Comparison of ENCODE assay signal across 10 cellular contexts in the genomic region with DNA sequence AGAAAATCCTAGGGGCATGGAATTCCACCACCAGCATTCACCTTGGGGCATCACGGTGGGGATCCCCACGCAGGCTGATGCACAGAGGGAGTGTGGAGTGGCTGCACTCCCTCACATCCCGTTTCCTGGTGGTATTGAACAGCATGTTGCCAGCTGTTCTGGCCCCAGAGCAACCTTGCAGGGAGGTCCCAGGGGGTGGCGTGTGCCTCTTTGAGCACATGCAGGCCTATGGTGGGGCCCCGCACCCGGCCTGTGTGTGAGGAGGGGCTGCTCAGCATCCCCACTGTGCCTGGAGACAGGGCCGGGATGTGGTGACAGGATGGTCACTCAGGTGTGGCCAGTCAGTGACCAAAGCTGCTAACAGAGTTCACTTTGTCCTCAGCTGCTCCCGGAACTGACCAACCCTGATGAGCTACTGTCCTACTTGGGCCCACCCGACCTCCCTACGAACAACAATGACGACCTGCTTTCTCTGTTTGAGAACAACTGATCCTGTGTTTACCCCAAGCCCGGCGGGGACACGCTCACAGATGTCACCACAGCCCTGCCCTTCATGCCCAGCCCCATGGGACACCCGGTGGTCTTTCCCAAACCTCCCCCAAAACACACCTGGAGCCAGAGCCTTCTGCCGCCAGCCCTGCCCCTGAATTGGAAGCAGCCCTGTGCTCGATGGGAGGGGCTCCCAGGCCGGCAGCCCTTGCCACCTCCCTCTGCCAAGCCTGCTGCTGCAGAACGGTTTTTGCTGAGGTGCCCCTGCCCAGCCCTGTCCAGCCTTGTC. TPM values are rescaled to one million over a fixed set of nuclear protein-coding genes. Genes with fewer than 3 reads are reported as not detected.
DNase-seq lines count a peak whose midpoint lies in the region; ATAC-seq and TF ChIP-seq lines count a peak whose summit lies in the region.
"Had no signal": no experiment of that assay in that cellular context is flagged by ENCODE, and none has a peak within 500 bp of the region (broad histone marks: within the 10 kb centered on the region; RNA-seq: fewer than 3 reads in every experiment).

No MANE protein-coding gene starts in this region.

- H3K4me3 Mint-ChIP-seq in CD4-positive, alpha-beta memory T cell: no peak overlapping the region

- TF ChIP-seq EP300 in sigmoid colon (IDR thresholded peaks at IDR 0.05): no peak

- TF ChIP-seq CTCF in Peyer's patch (IDR thresholded peaks at IDR 0.05) (no peak), heart left ventricle (IDR thresholded peaks at IDR 0.05) (no peak), sigmoid colon (IDR thresholded peaks at IDR 0.05) (no peak)

- intact Hi-C loops in CD4-positive, alpha-beta memory T cell (cut with micrococcal nuclease): no loop called here
- intact Hi-C loops in heart left ventricle (cut with DNase I) (no loop called here), sigmoid colon (cut with DNase I) (no loop called here)

- no peak for TF ChIP-seq POLR2A in Peyer's patch (IDR thresholded peaks at IDR 0.05)
- no peak for TF ChIP-seq POLR2A in heart left ventricle (IDR thresholded peaks at IDR 0.05)
- no peak for TF ChIP-seq POLR2A in sigmoid colon (IDR thresholded peaks at IDR 0.05)

- WGBS in heart left ventricle, 4 donors: 68 to 78% (median 70%) methylated on average over 14 to 19 of the region's 19 CpGs
- WGBS in sigmoid colon, 2 donors: 73 to 77% methylated on average over 19 of the region's 19 CpGs

- DNase-seq in CD4-positive, alpha-beta memory T cell: no peak
- DNase-seq in Peyer's patch (peak in 1 of 3 donors; percentile 47), heart left ventricle (no peak), sigmoid colon (peak; percentile 65), COLO668 (lab: John Stamatoyannopoulos, UW; ENCODE audit: unreplicated experiment) (no peak), NCI-H748 treated with DMSO at 0.1 percent for 48 hours (lab: John Stamatoyannopoulos, UW) (no peak), NCI-H2196 treated with DMSO at 0.1 percent for 48 hours (lab: John Stamatoyannopoulos, UW; ENCODE audit: unreplicated experiment) (no peak)
- DNase-seq: DMS79, NCI-H526 had no signal

- H3K9me3 ChIP-seq in CD4-positive, alpha-beta memory T cell (ENCODE audit: control insufficient read depth in 1 of 2, low read length in 2 of 2): no peaks in the 10 kb centered on the region
- H3K9me3 ChIP-seq in Peyer's patch: no peaks in the 10 kb centered on the region
- no peaks in the 10 kb centered on the region for H3K9me3 ChIP-seq in heart left ventricle
- H3K9me3 ChIP-seq in sigmoid colon: no peaks in the 10 kb centered on the region

- H3K27me3 Mint-ChIP-seq in CD4-positive, alpha-beta memory T cell: no peaks in the 10 kb centered on the region

- CTCF ChIA-PET in CD4-positive, alpha-beta memory T cell (lab: Charles Lee; ENCODE audit: partially characterized antibody): interaction anchor here (0.7 to 1.3 kb wide), 8 partner anchors 24 to 368 kb away, joined by 3 to 5 read pairs (median 3); no protein-coding TSS in a partner anchor

- peaks cover 41% of the 10 kb centered on the region for H3K4me1 ChIP-seq in CD4-positive, alpha-beta memory T cell (ENCODE audit: insufficient read depth, low read length)
- peaks cover 0 to 35% (median 15%) of the 10 kb centered on the region in 4 donors for H3K4me1 ChIP-seq in Peyer's patch
- H3K4me1 ChIP-seq in heart left ventricle: peaks cover 14 to 41% (median 34%) of the 10 kb centered on the region in 12 donors
- H3K4me1 ChIP-seq in sigmoid colon: peaks cover 0 to 43% (median 39%) of the 10 kb centered on the region in 4 donors

- POLR2A ChIA-PET in CD4-positive, alpha-beta memory T cell (lab: Charles Lee; ENCODE audit: partially characterized antibody): interaction anchor here (0.6 to 4.5 kb wide), 5 partner anchors 17 to 161 kb away, joined by 3 to 16 read pairs (median 4); a partner anchor contains a TSS

- H3K4me3 ChIP-seq in CD4-positive, alpha-beta memory T cell (ENCODE audit: low read length in 2 of 2): no peak overlapping the region
- H3K4me3 ChIP-seq in Peyer's patch (no peak overlapping the region), heart left ventricle (no peak overlapping the region), sigmoid colon (no peak overlapping the region)

- H3K27me3 ChIP-seq in CD4-positive, alpha-beta memory T cell (ENCODE audit: insufficient read depth, low read length): no peaks in the 10 kb centered on the region
- no peaks in the 10 kb centered on the region for H3K27me3 ChIP-seq in Peyer's patch
- no peaks in the 10 kb centered on the region for H3K27me3 ChIP-seq in heart left ventricle
- no peaks in the 10 kb centered on the region for H3K27me3 ChIP-seq in sigmoid colon

- ATAC-seq in heart left ventricle: no peak
- ATAC-seq in GM21381 (IDR thresholded peaks at IDR 0.05; ENCODE audit: unreplicated experiment): no peak

- H3K4me1 Mint-ChIP-seq in CD4-positive, alpha-beta memory T cell: peaks cover 17 to 49% (median 37%) of the 10 kb centered on the region in 4 donors

- H3K27ac Mint-ChIP-seq in CD4-positive, alpha-beta memory T cell: peak overlapping the region in 6 of 7 donors; percentile 35 to 81 (median 64)

- peaks cover 51% of the 10 kb centered on the region for H3K36me3 ChIP-seq in CD4-positive, alpha-beta memory T cell (ENCODE audit: insufficient read depth, low read length)
- H3K36me3 ChIP-seq in Peyer's patch (peaks cover 0 to 55% (median 0%) of the 10 kb centered on the region in 3 donors), heart left ventricle (peaks cover 3 to 57% (median 55%) of the 10 kb centered on the region in 9 donors), sigmoid colon (peaks cover 25 to 53% (median 48%) of the 10 kb centered on the region in 4 donors)

- peaks cover 26 to 58% of the 10 kb centered on the region in 2 donors for H3K36me3 Mint-ChIP-seq in CD4-positive, alpha-beta memory T cell

- H3K27ac ChIP-seq in CD4-positive, alpha-beta memory T cell (ENCODE audit: low read depth, low read length): peak overlapping the region; percentile 5
- peak overlapping the region; percentile 11 to 67 (median 34) for H3K27ac ChIP-seq in Peyer's patch
- H3K27ac ChIP-seq in heart left ventricle: peak overlapping the region; percentile 61 to 87 (median 71)
- peak overlapping the region; percentile 72 to 86 (median 81) for H3K27ac ChIP-seq in sigmoid colon

- no peaks in the 10 kb centered on the region for H3K9me3 Mint-ChIP-seq in CD4-positive, alpha-beta memory T cell

RNA-seq across cellular contexts. Expression of a gene that starts 18.7 kb away (rescaled TPM):
- 100 to 1,000 TPM; 169 to 170 TPM for total RNA-seq in CD4-positive, alpha-beta memory T cell
- 10 to 100 TPM in 1 of 2 donors, 1 to 10 TPM in 1; 1.1 to 12.1 TPM for polyA plus RNA-seq in CD4-positive, alpha-beta memory T cell
- total RNA-seq in Peyer's patch (100 to 1,000 TPM in 2 of 4 donors, 10 to 100 TPM in 2; 34.9 to 150 (median 93.3) TPM), heart left ventricle (10 to 100 TPM; 18.5 to 71.5 (median 46.5) TPM), sigmoid colon (10 to 100 TPM; 11.1 to 44.6 (median 12.5) TPM)
- polyA plus RNA-seq in heart left ventricle (10 to 100 TPM; 44.4 to 45.7 TPM), sigmoid colon (10 to 100 TPM in 1 of 3 donors, 1 to 10 TPM in 2; 8.4 to 64.7 (median 8.6) TPM)

RNA-seq across cellular contexts. Expression of a gene that starts 29.2 kb away (rescaled TPM):
- 100 to 1,000 TPM; 677 to 707 TPM for total RNA-seq in CD4-positive, alpha-beta memory T cell
- 1,000 to 10,000 TPM; 2,815 to 3,590 TPM for polyA plus RNA-seq in CD4-positive, alpha-beta memory T cell
- total RNA-seq in Peyer's patch (1,000 to 10,000 TPM in 1 of 4 donors, 100 to 1,000 TPM in 3; 565 to 1,018 (median 894) TPM), heart left ventricle (100 to 1,000 TPM; 327 to 924 (median 571) TPM), sigmoid colon (1,000 to 10,000 TPM; 1,033 to 1,396 (median 1,180) TPM)
- polyA plus RNA-seq in heart left ventricle (1,000 to 10,000 TPM; 1,197 to 3,804 TPM), sigmoid colon (1,000 to 10,000 TPM; 3,100 to 3,915 (median 3,764) TPM)

Comparison
In these comparisons a context has a peak if more than half of its experiments do, and no peak if none do; other contexts are left out.
1. H3K27ac ChIP-seq: peak in every context shown above with its lines; median percentile 81 in sigmoid colon; 71 in heart left ventricle; 34 in Peyer's patch; 5 in CD4-positive, alpha-beta memory T cell.